In genomic region chr2:224412064-224412921, GRCh38 we compare ENCODE assay signal across 9 cellular contexts. TPM values are rescaled to one million over a fixed set of nuclear protein-coding genes. Genes with fewer than 3 reads are reported as not detected.
DNase-seq lines count a peak whose midpoint lies in the region; ATAC-seq and TF ChIP-seq lines count a peak whose summit lies in the region.
"Had no signal": no experiment of that assay in that cellular context is flagged by ENCODE, and none has a peak within 500 bp of the region (broad histone marks: within the 10 kb centered on the region; RNA-seq: fewer than 3 reads in every experiment).

No MANE protein-coding gene starts in this region.

- H3K27ac ChIP-seq in SJCRH30 (peak overlapping the region; percentile 31), prostate gland (peak overlapping the region in 1 of 2 donors; percentile 43)
- H3K27ac ChIP-seq: ovary had no signal

- DNase-seq in DMS 273 treated with DMSO at 0.1 percent for 48 hours (lab: John Stamatoyannopoulos, UW) (peak; percentile 27), SJCRH30 (peak; percentile 66 to 72), fibroblast of the aortic adventitia (ENCODE audit: low read depth) (peak; percentile 13), prostate gland (ENCODE audit: low spot score) (peak; percentile 69), NCI-H146 (lab: John Stamatoyannopoulos, UW) (no peak), RKO (ENCODE audit: low spot score) (no peak)
- no peak for DNase-seq in activated T-helper 1 cell treated with anti-CD3 and anti-CD28 coated beads, Interleukin-12 subunit alpha, Interleukin-12 subunit beta, Interleukin-2, Interleukin-4 antibody, amounts not matched to agents 30 ng/mL and 10 ng/mL and 1 ng/mL, durations not matched to agents 14 hours and 24 hours and 36 hours (ENCODE audit: low spot score)
- DNase-seq: ovary had no signal

- H3K9me3 Mint-ChIP-seq in activated T-helper 1 cell treated with anti-CD3 and anti-CD28 coated beads, Interleukin-12 subunit alpha, Interleukin-12 subunit beta, Interleukin-2, Interleukin-4 antibody, amounts not matched to agents 30 ng/mL and 10 ng/mL and 1 ng/mL, durations not matched to agents 14 hours and 24 hours and 36 hours = no peaks in the 10 kb centered on the region

- intact Hi-C loops in prostate gland (cut with DNase I) = no loop called here
- intact Hi-C loops in activated T-helper 1 cell treated with anti-CD3 and anti-CD28 coated beads, Interleukin-12 subunit alpha, Interleukin-12 subunit beta, Interleukin-2, Interleukin-4 antibody, amounts not matched to agents 30 ng/mL and 10 ng/mL and 1 ng/mL, durations not matched to agents 14 hours and 24 hours and 36 hours (cut with micrococcal nuclease) = no loop called here

- H3K4me3 Mint-ChIP-seq in activated T-helper 1 cell treated with anti-CD3 and anti-CD28 coated beads, Interleukin-12 subunit alpha, Interleukin-12 subunit beta, Interleukin-2, Interleukin-4 antibody, amounts not matched to agents 30 ng/mL and 10 ng/mL and 1 ng/mL, durations not matched to agents 14 hours and 24 hours and 36 hours = no peak overlapping the region

- no peak for TF ChIP-seq POLR2A in prostate gland (IDR thresholded peaks at IDR 0.05)

- H3K36me3 ChIP-seq in SJCRH30 (no peaks in the 10 kb centered on the region), prostate gland (no peaks in the 10 kb centered on the region)
- H3K36me3 ChIP-seq: ovary had no signal

- ATAC-seq in HG03439 (IDR thresholded peaks at IDR 0.05; ENCODE audit: unreplicated experiment) = no peak

- H3K36me3 Mint-ChIP-seq in activated T-helper 1 cell treated with anti-CD3 and anti-CD28 coated beads, Interleukin-12 subunit alpha, Interleukin-12 subunit beta, Interleukin-2, Interleukin-4 antibody, amounts not matched to agents 30 ng/mL and 10 ng/mL and 1 ng/mL, durations not matched to agents 14 hours and 24 hours and 36 hours (ENCODE audit: low read depth) = no peaks in the 10 kb centered on the region

- H3K9me3 ChIP-seq in SJCRH30 (replicated peaks) (no peaks in the 10 kb centered on the region), prostate gland (no peaks in the 10 kb centered on the region)
- H3K9me3 ChIP-seq: ovary had no signal

- peaks cover 20% of the 10 kb centered on the region for H3K27me3 Mint-ChIP-seq in activated T-helper 1 cell treated with anti-CD3 and anti-CD28 coated beads, Interleukin-12 subunit alpha, Interleukin-12 subunit beta, Interleukin-2, Interleukin-4 antibody, amounts not matched to agents 30 ng/mL and 10 ng/mL and 1 ng/mL, durations not matched to agents 14 hours and 24 hours and 36 hours (ENCODE audit: insufficient read depth)

- no peaks in the 10 kb centered on the region for H3K4me1 Mint-ChIP-seq in activated T-helper 1 cell treated with anti-CD3 and anti-CD28 coated beads, Interleukin-12 subunit alpha, Interleukin-12 subunit beta, Interleukin-2, Interleukin-4 antibody, amounts not matched to agents 30 ng/mL and 10 ng/mL and 1 ng/mL, durations not matched to agents 14 hours and 24 hours and 36 hours (ENCODE audit: low read depth)

- no peaks in the 10 kb centered on the region for H3K4me1 ChIP-seq in SJCRH30
- H3K4me1 ChIP-seq in prostate gland (replicated peaks) = no peaks in the 10 kb centered on the region

- TF ChIP-seq CTCF in fibroblast of the aortic adventitia (IDR thresholded peaks at IDR 0.05; ENCODE audit: insufficient read depth, low read length) (no peak), prostate gland (IDR thresholded peaks at IDR 0.05) (no peak)

- no peak overlapping the region for H3K27ac Mint-ChIP-seq in activated T-helper 1 cell treated with anti-CD3 and anti-CD28 coated beads, Interleukin-12 subunit alpha, Interleukin-12 subunit beta, Interleukin-2, Interleukin-4 antibody, amounts not matched to agents 30 ng/mL and 10 ng/mL and 1 ng/mL, durations not matched to agents 14 hours and 24 hours and 36 hours

- H3K27me3 ChIP-seq in SJCRH30 (no peaks in the 10 kb centered on the region), prostate gland (replicated peaks; ENCODE audit: insufficient read depth) (no peaks in the 10 kb centered on the region)
- H3K27me3 ChIP-seq: ovary had no signal

- H3K4me3 ChIP-seq in SJCRH30 (peak overlapping the region; percentile 38), fibroblast of the aortic adventitia (ENCODE audit: low read depth, low read length) (no peak overlapping the region), prostate gland (no peak overlapping the region)
- H3K4me3 ChIP-seq: ovary had no signal

- WGBS in prostate gland = 35% methylated on average over 19 of the region's 19 CpGs

RNA-seq across cellular contexts. Expression of gene FAM124B, which starts 10.4 kb away (rescaled TPM):
- 0.56 and 0.73 TPM in 2 replicates for total RNA-seq in SJCRH30 (2014; rRNA removed; shearing (Covaris generic))
- total RNA-seq in fibroblast of the aortic adventitia (ENCODE audit: low replicate concordance) (under 0.01 and 1.2 TPM in 2 replicates), prostate gland (under 1 TPM; 0.18 to 0.91 TPM)
- total RNA-seq in activated T-helper 1 cell treated with anti-CD3 and anti-CD28 coated beads, Interleukin-12 subunit alpha, Interleukin-12 subunit beta, Interleukin-2, Interleukin-4 antibody, amounts not matched to agents 30 ng/mL and 10 ng/mL and 1 ng/mL, durations not matched to agents 14 hours and 24 hours and 36 hours = 0.23 and 0.34 TPM in 2 replicates

Comparison
In these comparisons a context has a peak if more than half of its experiments do, and no peak if none do; other contexts are left out.
1. DNase-seq: peak in DMS 273 treated with DMSO at 0.1 percent for 48 hours (single experiment), SJCRH30 (2 of 2), fibroblast of the aortic adventitia (single experiment) and prostate gland (single experiment); none in NCI-H146 (single experiment), activated T-helper 1 cell treated with anti-CD3 and anti-CD28 coated beads, Interleukin-12 subunit alpha, Interleukin-12 subunit beta, Interleukin-2, Interleukin-4 antibody, amounts not matched to agents 30 ng/mL and 10 ng/mL and 1 ng/mL, durations not matched to agents 14 hours and 24 hours and 36 hours (single experiment) and RKO (single experiment).